In genomic region chrX:65689377-65689776, GRCh38 we compare ENCODE assay signal across 10 cellular contexts. TPM values are rescaled to one million over a fixed set of nuclear protein-coding genes. Genes with fewer than 3 reads are reported as not detected.
DNase-seq lines count a peak whose midpoint lies in the region; ATAC-seq and TF ChIP-seq lines count a peak whose summit lies in the region.
"Had no signal": no experiment of that assay in that cellular context is flagged by ENCODE, and none has a peak within 500 bp of the region (broad histone marks: within the 10 kb centered on the region; RNA-seq: fewer than 3 reads in every experiment).

No MANE protein-coding gene starts in this region.

- H3K4me1 Mint-ChIP-seq in activated CD4-positive, alpha-beta T cell treated with anti-CD3 and anti-CD28 coated beads for 36 hours, result peaks cover 82% of the 10 kb centered on the region
- peaks cover 13% of the 10 kb centered on the region for H3K4me1 Mint-ChIP-seq in GM23338

- peaks cover 72 to 99% (median 84%) of the 10 kb centered on the region in 4 donors for H3K4me1 ChIP-seq in esophagus muscularis mucosa
- H3K4me1 ChIP-seq in skeletal muscle tissue (ENCODE audit: control insufficient read depth in 3 of 3, insufficient read depth in 3 of 3, low read length in 3 of 3), result peaks cover 34 to 43% (median 37%) of the 10 kb centered on the region in 3 donors
- no peaks in the 10 kb centered on the region for H3K4me1 ChIP-seq in GM23338 (ENCODE audit: insufficient read depth)

- TF ChIP-seq POLR2A in esophagus muscularis mucosa (IDR thresholded peaks at IDR 0.05; ENCODE audit: low read depth), result no peak

- H3K9ac ChIP-seq in SU-DHL-6 (ENCODE audit: low read length) (no peak overlapping the region), skeletal muscle tissue (ENCODE audit: low read depth in 1 of 3, low read length in 3 of 3) (no peak overlapping the region)

- peaks cover 53% of the 10 kb centered on the region for H3K36me3 Mint-ChIP-seq in activated CD4-positive, alpha-beta T cell treated with anti-CD3 and anti-CD28 coated beads for 36 hours (ENCODE audit: low read depth)
- H3K36me3 Mint-ChIP-seq in GM23338 (ENCODE audit: low read depth), result peaks cover 12% of the 10 kb centered on the region

- no peak for TF ChIP-seq EP300 in esophagus muscularis mucosa (IDR thresholded peaks at IDR 0.05)

- H3K27me3 ChIP-seq in SU-DHL-6 (ENCODE audit: low read length) (no peaks in the 10 kb centered on the region), esophagus muscularis mucosa (no peaks in the 10 kb centered on the region), skeletal muscle tissue (ENCODE audit: control insufficient read depth in 3 of 3, insufficient read depth in 3 of 3, low read length in 3 of 3) (no peaks in the 10 kb centered on the region), GM23338 (ENCODE audit: insufficient read depth) (no peaks in the 10 kb centered on the region)

- H3F3A ChIP-seq in SU-DHL-6 (ENCODE audit: insufficient read depth) (0 out of 2 replicates have a peak, but pooled peaks cover 3% of the 10 kb centered on the region), GM23338 (replicated peaks; ENCODE audit: low read depth) (no peaks in the 10 kb centered on the region)

- no peak for DNase-seq in activated CD4-positive, alpha-beta T cell treated with anti-CD3 and anti-CD28 coated beads for 36 hours
- no peak for DNase-seq in activated CD4-positive, alpha-beta T cell treated with anti-CD3 and anti-CD28 coated beads for 4 hours
- DNase-seq in esophagus muscularis mucosa (ENCODE audit: extremely low spot score) (no peak), hippocampal formation (lab: John Stamatoyannopoulos, UW) (no peak), OCI-M1 (lab: John Stamatoyannopoulos, UW) (no peak), GM23338 (ENCODE audit: low spot score) (no peak)
- DNase-seq: effector CD8-positive, alpha-beta T cell; NCI-H526 treated with DMSO at 0.1 percent for 48 hours had no signal

- intact Hi-C loops in activated CD4-positive, alpha-beta T cell treated with anti-CD3 and anti-CD28 coated beads for 36 hours (cut with DNase I, micrococcal nuclease), result no loop called here
- intact Hi-C loops in esophagus muscularis mucosa (cut with DNase I), result no loop called here

- H3K27me3 Mint-ChIP-seq in activated CD4-positive, alpha-beta T cell treated with anti-CD3 and anti-CD28 coated beads for 36 hours, result no peaks in the 10 kb centered on the region
- H3K27me3 Mint-ChIP-seq in GM23338 (ENCODE audit: insufficient read depth, low read depth, poor library complexity), result peaks cover 1% of the 10 kb centered on the region

- peaks cover 100% of the 10 kb centered on the region for H3K79me2 ChIP-seq in SU-DHL-6 (ENCODE audit: insufficient read depth, low read length)
- H3K79me2 ChIP-seq in GM23338 (replicated peaks; ENCODE audit: insufficient read depth), result peaks cover 78% of the 10 kb centered on the region

- TF ChIP-seq CTCF in SU-DHL-6 (IDR thresholded peaks at IDR 0.05; ENCODE audit: insufficient read depth, low read length, poor library complexity, severe bottlenecking) (no peak), esophagus muscularis mucosa (IDR thresholded peaks at IDR 0.05) (no peak), GM23338 (conservative IDR thresholded peaks at IDR 0.05; ENCODE audit: low read depth in 2 of 2) (no peak)

- H3K9me3 ChIP-seq in SU-DHL-6 (ENCODE audit: insufficient read depth, low read length), result no peaks in the 10 kb centered on the region
- H3K9me3 ChIP-seq in esophagus muscularis mucosa, result no peaks in the 10 kb centered on the region
- H3K9me3 ChIP-seq in skeletal muscle tissue (ENCODE audit: control insufficient read depth in 3 of 3, low read length in 3 of 3), result no peaks in the 10 kb centered on the region

- H4K20me1 ChIP-seq in SU-DHL-6 (ENCODE audit: low read depth, low read length), result no peaks in the 10 kb centered on the region
- H4K20me1 ChIP-seq in GM23338 (replicated peaks; ENCODE audit: insufficient read depth), result no peaks in the 10 kb centered on the region

- H3K4me3 Mint-ChIP-seq in activated CD4-positive, alpha-beta T cell treated with anti-CD3 and anti-CD28 coated beads for 36 hours, result no peak overlapping the region
- no peak overlapping the region for H3K4me3 Mint-ChIP-seq in GM23338

- peak overlapping the region; percentile 62; the same call in 1 of the 2 replicates for H3K27ac ChIP-seq in SU-DHL-6 (ENCODE audit: low read depth, low read length)
- H3K27ac ChIP-seq in esophagus muscularis mucosa (replicated peaks in 1 of 4), result peak overlapping the region; percentile 30 to 68 (median 54)
- H3K27ac ChIP-seq in skeletal muscle tissue (ENCODE audit: low read depth, low read length), result peak overlapping the region; percentile 10
- H3K27ac ChIP-seq in GM23338 (ENCODE audit: low read depth), result no peak overlapping the region

- POLR2A ChIA-PET in activated CD4-positive, alpha-beta T cell treated with anti-CD3 and anti-CD28 coated beads for 36 hours (lab: Charles Lee), result interaction anchor here (0.6 to 1.1 kb wide), 2 partner anchors 20 to 32 kb away, joined by 3 to 6 read pairs; no protein-coding TSS in a partner anchor

- H2AFZ ChIP-seq in SU-DHL-6 (ENCODE audit: low read depth, low read length, severe bottlenecking) (no peak overlapping the region), GM23338 (no peak overlapping the region)

- CTCF ChIA-PET in activated CD4-positive, alpha-beta T cell treated with anti-CD3 and anti-CD28 coated beads for 36 hours (lab: Charles Lee), result interaction anchor here (1.0 to 2.5 kb wide), 4 partner anchors 15 to 93 kb away, joined by 3 to 8 read pairs (median 4); no protein-coding TSS in a partner anchor

- ATAC-seq in activated CD4-positive, alpha-beta T cell treated with anti-CD3 and anti-CD28 coated beads for 36 hours, result no peak
- no peak for ATAC-seq in GM23338

- WGBS in esophagus muscularis mucosa, result 78% methylated on average over 2 of the region's 2 CpGs

- peak overlapping the region; percentile 86 for H3K27ac Mint-ChIP-seq in activated CD4-positive, alpha-beta T cell treated with anti-CD3 and anti-CD28 coated beads for 36 hours
- no peak overlapping the region for H3K27ac Mint-ChIP-seq in GM23338

- H3K9me3 Mint-ChIP-seq in activated CD4-positive, alpha-beta T cell treated with anti-CD3 and anti-CD28 coated beads for 36 hours (ENCODE audit: low read depth), result no peaks in the 10 kb centered on the region
- no peaks in the 10 kb centered on the region; the same call in 2 of the 3 replicates for H3K9me3 Mint-ChIP-seq in GM23338

- H3K4me3 ChIP-seq in SU-DHL-6 (ENCODE audit: insufficient read depth, low read length, poor library complexity, severe bottlenecking) (no peak overlapping the region), esophagus muscularis mucosa (no peak overlapping the region), skeletal muscle tissue (ENCODE audit: low read length in 3 of 3) (no peak overlapping the region), GM23338 (no peak overlapping the region)

- H3K4me2 ChIP-seq in SU-DHL-6 (ENCODE audit: low read depth, low read length, poor library complexity, severe bottlenecking) (no peak overlapping the region), GM23338 (no peak overlapping the region)

- H3K36me3 ChIP-seq in SU-DHL-6 (ENCODE audit: low read length) (no peaks in the 10 kb centered on the region), esophagus muscularis mucosa (no peaks in the 10 kb centered on the region), skeletal muscle tissue (ENCODE audit: control insufficient read depth in 3 of 3, insufficient read depth in 3 of 3, low read length in 3 of 3) (no peaks in the 10 kb centered on the region), GM23338 (ENCODE audit: insufficient read depth) (no peaks in the 10 kb centered on the region)

- H3K9me2 ChIP-seq in SU-DHL-6 (replicated peaks; ENCODE audit: insufficient read depth, low read length) (no peaks in the 10 kb centered on the region), GM23338 (ENCODE audit: insufficient read depth) (no peaks in the 10 kb centered on the region)

TF ChIP-seq in GM23338, 12 proteins besides CTCF, POLR2A, EP300 and RAD21 (continues in another document):
- no peak for TF ChIP-seq JUNB (IDR thresholded peaks at IDR 0.05; ENCODE audit: unreplicated experiment)
- no peak for TF ChIP-seq CREB1 (CRISPR knock-in tag; IDR thresholded peaks at IDR 0.05; ENCODE audit: low read depth)
- TF ChIP-seq POLR2AphosphoS5 (IDR thresholded peaks at IDR 0.05; ENCODE audit: low read depth), result no peak
- no peak for TF ChIP-seq ZNF331 (CRISPR knock-in tag; IDR thresholded peaks at IDR 0.05; ENCODE audit: low read depth)
- no peak for TF ChIP-seq EZH2phosphoT487 (IDR thresholded peaks at IDR 0.05; ENCODE audit: unreplicated experiment)
- TF ChIP-seq REST (IDR thresholded peaks at IDR 0.05; ENCODE audit: unreplicated experiment), result no peak

RNA-seq across cellular contexts. Expression of gene MSN, which starts 21.9 kb away (rescaled TPM):
- 100 to 1,000 TPM; 476 to 609 TPM for total RNA-seq in activated CD4-positive, alpha-beta T cell treated with anti-CD3 and anti-CD28 coated beads for 36 hours
- total RNA-seq in esophagus muscularis mucosa (100 to 1,000 TPM; 206 to 311 (median 290) TPM), skeletal muscle tissue (57.9 TPM)
- total RNA-seq in GM23338 (2014; rRNA removed; shearing (Covaris generic)), result 111 and 120 TPM in 2 replicates
- polyA plus RNA-seq in GM23338 (2016; fragmentation: Nextera tagmentation; extraction: Ambion mirVana), result 47.5 and 49.2 TPM in 2 replicates
